14 cellular contexts compared by ENCODE assay signal in the genomic region with DNA sequence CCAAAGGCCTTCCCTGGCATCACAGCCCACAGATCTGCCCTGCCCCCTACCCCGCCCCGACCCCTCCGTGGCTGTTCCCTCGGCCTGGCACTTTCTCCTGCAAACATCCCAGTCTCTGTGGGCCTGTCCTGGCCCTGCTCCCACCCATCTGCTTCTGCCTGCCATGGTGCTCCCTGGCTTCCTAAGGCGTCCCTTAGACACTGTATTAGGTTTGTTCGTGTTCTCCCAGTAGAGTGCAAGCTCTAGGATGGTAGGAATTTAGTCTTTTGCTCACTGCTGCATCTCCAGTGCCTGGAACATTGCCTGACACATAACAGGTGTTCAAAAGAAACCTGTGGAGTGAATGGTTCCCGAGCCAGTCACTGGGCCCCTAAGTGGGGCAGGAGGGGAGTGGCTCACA.
"Had no signal": no experiment of that assay in that cellular context is flagged by ENCODE, and none has a peak within 500 bp of the region (broad histone marks: within the 10 kb centered on the region; RNA-seq: fewer than 3 reads in every experiment).

No MANE protein-coding gene starts in this region.

- DNase-seq: activated CD4-positive, alpha-beta T cell treated with anti-CD3 and anti-CD28 coated beads for 36 hours; activated CD8-positive, alpha-beta T cell treated with anti-CD3 and anti-CD28 coated beads, Interleukin-2, amount 10 ng/mL, durations not matched to agents 7 days and 5 days; cortex of kidney; effector CD8-positive, alpha-beta T cell; foreskin melanocyte; mammary epithelial cell; stimulated activated CD4-positive, alpha-beta T cell treated with anti-CD3 and anti-CD28 coated beads, Interleukin-4, amount 100 ng/mL, for 1 hour; stimulated activated CD8-positive, alpha-beta memory T cell treated with anti-CD3 and anti-CD28 coated beads, Interleukin-4, amount 100 ng/mL, for 48 hours; SW 1271; upper lobe of right lung had no signal

- H3K4me3 Mint-ChIP-seq: activated CD4-positive, alpha-beta T cell treated with anti-CD3 and anti-CD28 coated beads for 36 hours; activated CD8-positive, alpha-beta T cell treated with anti-CD3 and anti-CD28 coated beads, Interleukin-2, amount 10 ng/mL, durations not matched to agents 7 days and 5 days; natural killer cell treated with Interleukin-12 subunit alpha and Interleukin-12 subunit beta and Interleukin-15 and Interleukin-18, amount 100 ng/mL, for 72 hours; stimulated activated naive CD8-positive, alpha-beta T cell treated with anti-CD3 and anti-CD28 coated beads, Interleukin-15, Interleukin-2, amounts not matched to agents 100 ng/mL and 50 ng/mL, for 24 hours had no signal

- H3K4me1 ChIP-seq: upper lobe of right lung had no signal

- H3K9me3 ChIP-seq: testis, upper lobe of right lung had no signal

- H3K9me3 Mint-ChIP-seq: natural killer cell treated with Interleukin-12 subunit alpha and Interleukin-12 subunit beta and Interleukin-15 and Interleukin-18, amount 100 ng/mL, for 72 hours; stimulated activated naive CD8-positive, alpha-beta T cell treated with anti-CD3 and anti-CD28 coated beads, Interleukin-15, Interleukin-2, amounts not matched to agents 100 ng/mL and 50 ng/mL, for 24 hours had no signal

- H3K27me3 ChIP-seq: testis, upper lobe of right lung had no signal

- H3K27me3 Mint-ChIP-seq: activated CD4-positive, alpha-beta T cell treated with anti-CD3 and anti-CD28 coated beads for 36 hours; natural killer cell treated with Interleukin-12 subunit alpha and Interleukin-12 subunit beta and Interleukin-15 and Interleukin-18, amount 100 ng/mL, for 72 hours; stimulated activated naive CD8-positive, alpha-beta T cell treated with anti-CD3 and anti-CD28 coated beads, Interleukin-15, Interleukin-2, amounts not matched to agents 100 ng/mL and 50 ng/mL, for 24 hours had no signal

- H3K27ac Mint-ChIP-seq: activated CD4-positive, alpha-beta T cell treated with anti-CD3 and anti-CD28 coated beads for 36 hours; activated CD8-positive, alpha-beta T cell treated with anti-CD3 and anti-CD28 coated beads, Interleukin-2, amount 10 ng/mL, durations not matched to agents 7 days and 5 days; natural killer cell treated with Interleukin-12 subunit alpha and Interleukin-12 subunit beta and Interleukin-15 and Interleukin-18, amount 100 ng/mL, for 72 hours; stimulated activated naive CD8-positive, alpha-beta T cell treated with anti-CD3 and anti-CD28 coated beads, Interleukin-15, Interleukin-2, amounts not matched to agents 100 ng/mL and 50 ng/mL, for 24 hours had no signal

- ATAC-seq: activated CD4-positive, alpha-beta T cell treated with anti-CD3 and anti-CD28 coated beads for 36 hours; activated CD8-positive, alpha-beta T cell treated with anti-CD3 and anti-CD28 coated beads, Interleukin-2, amount 10 ng/mL, durations not matched to agents 7 days and 5 days; left lobe of liver; natural killer cell treated with Interleukin-12 subunit alpha and Interleukin-12 subunit beta and Interleukin-15 and Interleukin-18, amount 100 ng/mL, for 72 hours; upper lobe of right lung had no signal

- H3K36me3 Mint-ChIP-seq: natural killer cell treated with Interleukin-12 subunit alpha and Interleukin-12 subunit beta and Interleukin-15 and Interleukin-18, amount 100 ng/mL, for 72 hours had no signal

- H3K27ac ChIP-seq: testis, upper lobe of right lung had no signal

- H3K4me3 ChIP-seq: testis, upper lobe of right lung had no signal
